21 cellular contexts compared by ENCODE assay signal in the genomic region with DNA sequence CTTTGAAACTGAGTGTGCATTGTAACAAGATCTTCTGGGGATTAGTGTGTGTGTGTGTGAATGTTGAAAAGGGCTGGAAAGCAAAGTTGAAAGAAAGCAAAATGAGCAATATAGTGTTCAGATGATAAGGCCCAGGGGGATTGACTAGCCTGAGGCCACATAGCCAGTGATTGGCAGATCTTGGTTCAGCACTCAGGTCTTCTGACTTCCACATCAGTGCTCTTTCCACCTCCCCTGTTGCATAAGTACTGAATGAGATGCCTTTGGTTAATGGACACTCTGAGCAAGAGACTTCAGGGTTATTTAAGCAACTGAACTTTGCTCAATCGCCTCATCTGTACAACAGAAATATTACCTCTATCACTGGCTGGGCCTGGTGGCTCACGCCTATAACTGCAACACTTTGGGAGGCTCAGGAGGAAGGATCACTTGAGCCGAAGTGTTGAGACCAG.
A peak's percentile ranks its signal among the peaks of the same experiment; 100 is the strongest.
DNase-seq lines count a peak whose midpoint lies in the region; ATAC-seq, FAIRE-seq and TF ChIP-seq lines count a peak whose summit lies in the region.
"Had no signal": no experiment of that assay in that cellular context is flagged by ENCODE, and none has a peak within 500 bp of the region (broad histone marks: within the 10 kb centered on the region; RNA-seq: fewer than 3 reads in every experiment).

No MANE protein-coding gene starts in this region.

- ATAC-seq in HepG2 (peak; percentile 91), right lobe of liver (no peak), memory B cell (ENCODE audit: low read depth) (no peak), HG03108 (IDR thresholded peaks at IDR 0.05; ENCODE audit: unreplicated experiment) (no peak)
- no peak for ATAC-seq in activated naive CD8-positive, alpha-beta T cell treated with anti-CD3 and anti-CD28 coated beads, Interleukin-2, amount 50 U/mL, for 24 hours
- ATAC-seq: heart right ventricle, natural killer cell had no signal

- no peak overlapping the region for H3K9ac ChIP-seq in HepG2 (ENCODE audit: insufficient read depth, low read depth, low read length)

- H3K4me1 Mint-ChIP-seq in memory B cell, result peaks cover 3% of the 10 kb centered on the region
- H3K4me1 Mint-ChIP-seq in activated naive CD8-positive, alpha-beta T cell treated with anti-CD3 and anti-CD28 coated beads, Interleukin-2, amount 50 U/mL, for 24 hours, result no peaks in the 10 kb centered on the region
- H3K4me1 Mint-ChIP-seq: natural killer cell had no signal

- in situ Hi-C loops in HepG2 (cut with HindIII; ENCODE audit: extremely low pct_ligation_motif_present, low pct_unique_long_range_greater_than_20kb), result loop anchor here (10.0 kb wide), 1 partner anchor 199 kb away; no protein-coding TSS in a partner anchor

- peak; percentile 95 for FAIRE-seq in HepG2 (lab: Jason Lieb, UNC)
- FAIRE-seq: H54, RCC 7860, urothelium cell line had no signal

- H3K4me3 ChIP-seq in HepG2 (replicated peaks in 1 of 3; ENCODE audit: insufficient read depth in 1 of 3, low read depth in 2 of 3, low read length in 3 of 3) (no peak overlapping the region), right lobe of liver (no peak overlapping the region)
- H3K4me3 ChIP-seq: heart right ventricle, lung had no signal

- CTCF ChIA-PET in HepG2 (lab: Yijun Ruan, JAX; ENCODE audit: low intra/inter-chr PET ratio, low total read pairs), result no interaction called here

- peak overlapping the region; percentile 50 for H3K27ac Mint-ChIP-seq in memory B cell
- H3K27ac Mint-ChIP-seq in activated naive CD8-positive, alpha-beta T cell treated with anti-CD3 and anti-CD28 coated beads, Interleukin-2, amount 50 U/mL, for 24 hours, result no peak overlapping the region
- H3K27ac Mint-ChIP-seq: activated T-helper 2 cell treated with anti-CD3 and anti-CD28 coated beads, Interferon-gamma antibody, Interleukin-2, Interleukin-4, amounts not matched to agents 10 μg/mL and 5 μg/mL and 100 μg/mL, durations not matched to agents 14 hours and 24 hours and 36 hours; CD4-positive, alpha-beta T cell; natural killer cell had no signal

- H3K79me2 ChIP-seq in HepG2 (ENCODE audit: insufficient read depth, low read length), result no peaks in the 10 kb centered on the region

- H3K4me1 ChIP-seq in HepG2 (ENCODE audit: insufficient read depth, low read length) (peaks cover 39% of the 10 kb centered on the region), right lobe of liver (no peaks in the 10 kb centered on the region)

- H3K27me3 ChIP-seq in HepG2 (ENCODE audit: control insufficient read depth in 1 of 2, insufficient read depth in 2 of 2, low read length in 2 of 2) (no peaks in the 10 kb centered on the region), right lobe of liver (no peaks in the 10 kb centered on the region)

- H3K9me3 Mint-ChIP-seq in memory B cell, result no peaks in the 10 kb centered on the region
- H3K9me3 Mint-ChIP-seq in activated naive CD8-positive, alpha-beta T cell treated with anti-CD3 and anti-CD28 coated beads, Interleukin-2, amount 50 U/mL, for 24 hours, result no peaks in the 10 kb centered on the region
- H3K9me3 Mint-ChIP-seq: activated T-helper 2 cell treated with anti-CD3 and anti-CD28 coated beads, Interferon-gamma antibody, Interleukin-2, Interleukin-4, amounts not matched to agents 10 μg/mL and 5 μg/mL and 100 μg/mL, durations not matched to agents 14 hours and 24 hours and 36 hours; CD4-positive, alpha-beta T cell; natural killer cell had no signal

- H3K4me2 ChIP-seq in HepG2 (ENCODE audit: low read depth, low read length), result no peak overlapping the region

- no peaks in the 10 kb centered on the region for H3K36me3 ChIP-seq in HepG2 (replicated peaks in 1 of 2; ENCODE audit: control insufficient read depth in 1 of 2, insufficient read depth in 2 of 2, low read length in 2 of 2)
- H3K36me3 ChIP-seq in right lobe of liver, result no peaks in the 10 kb centered on the region
- H3K36me3 ChIP-seq: heart right ventricle had no signal

- 8% methylated on average over 2 of the region's 3 CpGs for WGBS in HepG2 (ENCODE audit: low lambda C conversion rate)
- WGBS in right lobe of liver (ENCODE audit: insufficient coverage, low coverage, low lambda C conversion rate, missing lambda C conversion rate), result 84% methylated on average over 2 of the region's 3 CpGs

- POLR2A ChIA-PET in HepG2 (lab: Yijun Ruan, JAX), result no interaction called here

- DNase-seq in HepG2 (ENCODE audit: low spot score) (peak; percentile 63), right lobe of liver (no peak), amniotic epithelial cell (ENCODE audit: low read depth) (peak; percentile 85), memory B cell (ENCODE audit: low spot score in 2 of 2) (no peak), mucosa of gallbladder (ENCODE audit: low spot score) (no peak), A172 (ENCODE audit: low spot score) (no peak)
- DNase-seq in activated naive CD8-positive, alpha-beta T cell treated with anti-CD3 and anti-CD28 coated beads, Interleukin-2, amount 50 U/mL, for 24 hours, result no peak
- DNase-seq: activated CD4-positive, alpha-beta T cell treated with anti-CD3 and anti-CD28 coated beads for 48 hours; CD4-positive, alpha-beta T cell; DMS153; GF-D8; heart right ventricle; natural killer cell; NCI-H82; posterior cingulate gyrus had no signal

- H3K9me3 ChIP-seq in HepG2 (ENCODE audit: low read length), result no peaks in the 10 kb centered on the region
- H3K9me3 ChIP-seq in right lobe of liver, result no peaks in the 10 kb centered on the region
- H3K9me3 ChIP-seq: heart right ventricle had no signal

- peaks cover 12% of the 10 kb centered on the region for H3K36me3 Mint-ChIP-seq in memory B cell
- peaks cover 6% of the 10 kb centered on the region for H3K36me3 Mint-ChIP-seq in activated naive CD8-positive, alpha-beta T cell treated with anti-CD3 and anti-CD28 coated beads, Interleukin-2, amount 50 U/mL, for 24 hours (ENCODE audit: low read depth)
- H3K36me3 Mint-ChIP-seq: natural killer cell had no signal

- peak in 1 of 2 experiments; percentile 32; a peak in 2 of 4 replicates for TF ChIP-seq EP300 in HepG2 (IDR thresholded peaks at IDR 0.05; ENCODE audit: low read depth in 2 of 2, low read length in 2 of 2)
- no peak for TF ChIP-seq EP300 in HepG2 (CRISPR knock-in tag; IDR thresholded peaks at IDR 0.05; ENCODE audit: borderline replicate concordance)

- no TSS peak for BruUV-seq in HepG2 (replicated peaks; lab: Mats Ljungman, UMichigan)

- H2AFZ ChIP-seq in HepG2 (ENCODE audit: low read length), result no peak overlapping the region

- TF ChIP-seq POLR2A in HepG2 (IDR thresholded peaks at IDR 0.05; ENCODE audit: insufficient read depth in 1 of 2, low read depth in 2 of 2, low read length in 2 of 2), result no peak
- TF ChIP-seq POLR2A in right lobe of liver (IDR thresholded peaks at IDR 0.05), result no peak

- intact Hi-C loops in HepG2 (cut with micrococcal nuclease; ENCODE audit: unreplicated experiment), result loop anchor here (1.0 kb wide), 1 partner anchor 87 kb away; no protein-coding TSS in a partner anchor
- intact Hi-C loops in right lobe of liver (cut with DNase I), result no loop called here

- H4K20me1 ChIP-seq in HepG2 (ENCODE audit: insufficient read depth, low read length), result no peaks in the 10 kb centered on the region

- no peaks in the 10 kb centered on the region for H3K27me3 Mint-ChIP-seq in memory B cell
- no peaks in the 10 kb centered on the region for H3K27me3 Mint-ChIP-seq in activated naive CD8-positive, alpha-beta T cell treated with anti-CD3 and anti-CD28 coated beads, Interleukin-2, amount 50 U/mL, for 24 hours
- H3K27me3 Mint-ChIP-seq: CD4-positive, alpha-beta T cell had no signal

- no peak for TF ChIP-seq RAD21 in HepG2 (CRISPR knock-in tag; IDR thresholded peaks at IDR 0.05)

- H3K4me3 Mint-ChIP-seq in memory B cell, result no peak overlapping the region
- no peak overlapping the region for H3K4me3 Mint-ChIP-seq in activated naive CD8-positive, alpha-beta T cell treated with anti-CD3 and anti-CD28 coated beads, Interleukin-2, amount 50 U/mL, for 24 hours
- H3K4me3 Mint-ChIP-seq: CD4-positive, alpha-beta T cell; natural killer cell had no signal

- TF ChIP-seq CTCF in HepG2 (CRISPR knock-in tag; IDR thresholded peaks at IDR 0.05), result no peak
- no peak for TF ChIP-seq CTCF in right lobe of liver (IDR thresholded peaks at IDR 0.05)

- H3K27ac ChIP-seq in HepG2 (ENCODE audit: extremely low read length, insufficient read depth, low read length) (no peak overlapping the region), right lobe of liver (no peak overlapping the region)
- H3K27ac ChIP-seq: heart right ventricle had no signal

TF ChIP-seq in HepG2, 621 proteins besides CTCF, POLR2A, EP300 and RAD21 (continues in another document):
- TF ChIP-seq SKI (IDR thresholded peaks at IDR 0.05; ENCODE audit: partially characterized antibody) (no peak), ZNF660 (CRISPR knock-in tag; IDR thresholded peaks at IDR 0.05; ENCODE audit: borderline replicate concordance, low read depth) (no peak), GATAD2A (CRISPR knock-in tag; IDR thresholded peaks at IDR 0.05) (peak; percentile 42; the same call in 1 of the 2 replicates), HNF4G (IDR thresholded peaks at IDR 0.05; ENCODE audit: borderline replicate concordance, low read depth, low read length) (peak; percentile 13; the same call in 1 of the 2 replicates), HNF4G (CRISPR knock-in tag; IDR thresholded peaks at IDR 0.05; ENCODE audit: borderline replicate concordance, low read depth) (no peak)
- TF ChIP-seq, protein P1, sequence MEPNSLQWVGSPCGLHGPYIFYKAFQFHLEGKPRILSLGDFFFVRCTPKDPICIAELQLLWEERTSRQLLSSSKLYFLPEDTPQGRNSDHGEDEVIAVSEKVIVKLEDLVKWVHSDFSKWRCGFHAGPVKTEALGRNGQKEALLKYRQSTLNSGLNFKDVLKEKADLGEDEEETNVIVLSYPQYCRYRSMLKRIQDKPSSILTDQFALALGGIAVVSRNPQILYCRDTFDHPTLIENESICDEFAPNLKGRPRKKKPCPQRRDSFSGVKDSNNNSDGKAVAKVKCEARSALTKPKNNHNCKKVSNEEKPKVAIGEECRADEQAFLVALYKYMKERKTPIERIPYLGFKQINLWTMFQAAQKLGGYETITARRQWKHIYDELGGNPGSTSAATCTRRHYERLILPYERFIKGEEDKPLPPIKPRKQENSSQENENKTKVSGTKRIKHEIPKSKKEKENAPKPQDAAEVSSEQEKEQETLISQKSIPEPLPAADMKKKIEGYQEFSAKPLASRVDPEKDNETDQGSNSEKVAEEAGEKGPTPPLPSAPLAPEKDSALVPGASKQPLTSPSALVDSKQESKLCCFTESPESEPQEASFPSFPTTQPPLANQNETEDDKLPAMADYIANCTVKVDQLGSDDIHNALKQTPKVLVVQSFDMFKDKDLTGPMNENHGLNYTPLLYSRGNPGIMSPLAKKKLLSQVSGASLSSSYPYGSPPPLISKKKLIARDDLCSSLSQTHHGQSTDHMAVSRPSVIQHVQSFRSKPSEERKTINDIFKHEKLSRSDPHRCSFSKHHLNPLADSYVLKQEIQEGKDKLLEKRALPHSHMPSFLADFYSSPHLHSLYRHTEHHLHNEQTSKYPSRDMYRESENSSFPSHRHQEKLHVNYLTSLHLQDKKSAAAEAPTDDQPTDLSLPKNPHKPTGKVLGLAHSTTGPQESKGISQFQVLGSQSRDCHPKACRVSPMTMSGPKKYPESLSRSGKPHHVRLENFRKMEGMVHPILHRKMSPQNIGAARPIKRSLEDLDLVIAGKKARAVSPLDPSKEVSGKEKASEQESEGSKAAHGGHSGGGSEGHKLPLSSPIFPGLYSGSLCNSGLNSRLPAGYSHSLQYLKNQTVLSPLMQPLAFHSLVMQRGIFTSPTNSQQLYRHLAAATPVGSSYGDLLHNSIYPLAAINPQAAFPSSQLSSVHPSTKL (CRISPR knock-in tag; IDR thresholded peaks at IDR 0.05), result peak; percentile 64

Comparison
In these comparisons a context has a peak if more than half of its experiments do, and no peak if none do; other contexts are left out.
1. DNase-seq: peak in HepG2 (single experiment) and amniotic epithelial cell (single experiment); none in right lobe of liver (0 of 3), memory B cell (0 of 2), mucosa of gallbladder (single experiment), A172 (single experiment) and activated naive CD8-positive, alpha-beta T cell treated with anti-CD3 and anti-CD28 coated beads, Interleukin-2, amount 50 U/mL, for 24 hours (single experiment).